In the genomic region with DNA sequence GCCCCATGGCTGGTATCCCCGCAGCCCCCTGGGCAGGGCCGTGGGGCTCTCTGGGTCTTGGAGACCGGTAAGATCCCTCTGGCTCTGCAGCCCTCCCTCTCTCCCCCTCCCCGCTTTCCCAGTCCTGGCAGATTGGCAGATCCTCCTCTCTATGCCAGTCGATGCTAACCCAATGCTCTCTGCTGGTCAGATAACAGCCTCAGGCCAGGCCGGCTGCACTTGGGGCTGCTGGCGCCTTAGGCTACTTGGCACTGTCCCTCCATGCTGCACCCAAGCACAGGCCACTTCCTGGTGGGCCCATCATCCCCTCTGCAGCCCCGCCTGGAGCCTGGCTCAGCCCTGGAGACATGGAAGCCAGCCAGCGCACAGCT, we compare ENCODE assay signal across 18 cellular contexts.
"Had no signal": no experiment of that assay in that cellular context is flagged by ENCODE, and none has a peak within 500 bp of the region (broad histone marks: within the 10 kb centered on the region; RNA-seq: fewer than 3 reads in every experiment).

No MANE protein-coding gene starts in this region.

- H3K9me3 ChIP-seq: heart right ventricle, left ventricle myocardium inferior, lower lobe of right lung, neutrophil had no signal

- H3K27ac Mint-ChIP-seq: memory B cell; stimulated activated naive B cell treated with anti-CD40 and anti-IgM and Interleukin-4, amounts not matched to agents 10 μg/mL and 1 μg/mL and 100 μg/mL, for 72 hours had no signal

- H3K36me3 Mint-ChIP-seq: memory B cell; stimulated activated naive B cell treated with anti-CD40 and anti-IgM and Interleukin-4, amounts not matched to agents 10 μg/mL and 1 μg/mL and 100 μg/mL, for 72 hours had no signal

- H3K27ac ChIP-seq: heart right ventricle, left ventricle myocardium inferior, lower lobe of right lung, neutrophil, skin epidermis had no signal

- H3K9me3 Mint-ChIP-seq: nephron; stimulated activated naive CD8-positive, alpha-beta T cell treated with anti-CD3 and anti-CD28 coated beads, Interleukin-15, amount 100 ng/mL, for 72 hours had no signal

- H3K27me3 Mint-ChIP-seq: stimulated activated naive CD8-positive, alpha-beta T cell treated with anti-CD3 and anti-CD28 coated beads, Interleukin-15, amount 100 ng/mL, for 72 hours had no signal

- ATAC-seq: esophagus mucosa; heart right ventricle; lower lobe of right lung; sciatic nerve; stimulated activated naive B cell treated with anti-CD40 and anti-IgM and Interleukin-4, amounts not matched to agents 10 μg/mL and 1 μg/mL and 100 μg/mL, for 72 hours; stimulated activated naive CD8-positive, alpha-beta T cell treated with anti-CD3 and anti-CD28 coated beads, Interleukin-15, amount 100 ng/mL, for 72 hours had no signal

- H3K36me3 ChIP-seq: heart right ventricle, left ventricle myocardium inferior, lower lobe of right lung, neutrophil had no signal

- H3K27me3 ChIP-seq: heart right ventricle, neutrophil had no signal

- H3K4me3 ChIP-seq: heart right ventricle, left ventricle myocardium inferior, lower lobe of right lung, skin epidermis had no signal

- H3K4me1 Mint-ChIP-seq: memory B cell; stimulated activated naive B cell treated with anti-CD40 and anti-IgM and Interleukin-4, amounts not matched to agents 10 μg/mL and 1 μg/mL and 100 μg/mL, for 72 hours; stimulated activated naive CD8-positive, alpha-beta T cell treated with anti-CD3 and anti-CD28 coated beads, Interleukin-15, amount 100 ng/mL, for 72 hours had no signal

- H3K4me3 Mint-ChIP-seq: memory B cell; nephron; stimulated activated naive B cell treated with anti-CD40 and anti-IgM and Interleukin-4, amounts not matched to agents 10 μg/mL and 1 μg/mL and 100 μg/mL, for 72 hours; stimulated activated naive CD8-positive, alpha-beta T cell treated with anti-CD3 and anti-CD28 coated beads, Interleukin-15, amount 100 ng/mL, for 72 hours had no signal

- DNase-seq: cortex of kidney; effector memory CD4-positive, alpha-beta T cell; heart right ventricle; hypothalamus; left ventricle myocardium inferior; lower lobe of right lung; midbrain; stimulated activated CD4-positive, alpha-beta T cell treated with anti-CD3 and anti-CD28 coated beads, Interleukin-2, amount 100 ng/mL, for 24 hours; stimulated activated CD4-positive, alpha-beta T cell treated with anti-CD3 and anti-CD28 coated beads, Interleukin-4, amount 100 ng/mL, for 4 hours; stimulated activated naive B cell treated with anti-CD40 and anti-IgM and Interleukin-4, amounts not matched to agents 10 μg/mL and 1 μg/mL and 100 μg/mL, for 72 hours; stimulated activated naive CD8-positive, alpha-beta T cell treated with anti-CD3 and anti-CD28 coated beads, Interleukin-15, amount 100 ng/mL, for 72 hours; trophoblast cell had no signal
